ENCODE assay signal across 27 cellular contexts in the genomic region with DNA sequence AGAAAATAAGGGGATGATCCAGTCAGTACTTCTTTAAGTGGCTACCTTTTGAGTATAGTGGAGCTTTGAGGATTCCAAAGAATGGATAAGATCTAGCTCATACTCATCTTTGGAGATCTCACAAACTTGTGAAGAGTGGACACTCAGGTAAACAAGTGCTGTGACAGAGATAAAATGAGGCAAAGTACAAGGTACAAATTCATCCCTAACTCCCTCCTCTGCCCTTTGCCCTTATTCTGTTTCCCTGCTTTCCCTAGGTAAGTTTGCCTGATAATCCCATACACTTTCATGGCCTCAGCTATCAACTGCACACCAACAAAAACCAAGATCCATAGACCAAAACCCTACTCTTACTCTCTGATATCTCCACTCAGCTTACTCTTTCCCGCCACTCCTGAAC.
"Had no signal": no experiment of that assay in that cellular context is flagged by ENCODE, and none has a peak within 500 bp of the region (broad histone marks: within the 10 kb centered on the region; RNA-seq: fewer than 3 reads in every experiment).

No MANE protein-coding gene starts in this region.

- FAIRE-seq: endometrium, kidney had no signal

- H3K36me3 Mint-ChIP-seq: immature natural killer cell, mesothelial cell of epicardium, naive B cell had no signal

- H3K27ac ChIP-seq: colonic mucosa, epithelial cell of prostate, esophagus squamous epithelium, gastrocnemius medialis, heart right ventricle, left ventricle myocardium inferior, lower lobe of right lung had no signal

- H3K4me1 Mint-ChIP-seq: immature natural killer cell, mesothelial cell of epicardium, naive B cell had no signal

- H3K27me3 ChIP-seq: colonic mucosa, esophagus squamous epithelium, gastrocnemius medialis, heart right ventricle had no signal

- H3K4me1 ChIP-seq: colonic mucosa, gastrocnemius medialis, heart right ventricle, left ventricle myocardium inferior, lower lobe of right lung had no signal

- H3K27ac Mint-ChIP-seq: dendritic cell treated with granulocyte-macrophage colony-stimulating factor and Interleukin-4, amounts not matched to agents 40 ng/mL and 50 ng/mL, for 4 days; effector memory CD8-positive, alpha-beta T cell; endodermal cell; immature natural killer cell; mesothelial cell of epicardium had no signal

- H3K9me3 ChIP-seq: colonic mucosa, esophagus squamous epithelium, gastrocnemius medialis, heart right ventricle, left ventricle myocardium inferior, lower lobe of right lung, mucosa of descending colon had no signal

- H3K9me3 Mint-ChIP-seq: dendritic cell treated with granulocyte-macrophage colony-stimulating factor and Interleukin-4, amounts not matched to agents 40 ng/mL and 50 ng/mL, for 4 days; effector memory CD8-positive, alpha-beta T cell; endodermal cell; immature natural killer cell; mesothelial cell of epicardium had no signal

- DNase-seq: colonic mucosa; cortex of kidney; effector CD8-positive, alpha-beta T cell; effector memory CD8-positive, alpha-beta T cell; endodermal cell; erythroblast; esophagus squamous epithelium; foreskin fibroblast; foreskin melanocyte; gastrocnemius medialis; glutamatergic neuron; head of caudate nucleus; heart right ventricle; hypothalamus; immature natural killer cell; islet precursor cell; kidney; kidney glomerular epithelial cell; left ventricle myocardium inferior; lower lobe of right lung; mucosa of descending colon; naive B cell had no signal

- ATAC-seq: effector memory CD8-positive, alpha-beta T cell; esophagus mucosa; gastrocnemius medialis; heart right ventricle; lower lobe of right lung; mucosa of descending colon had no signal

- H3K36me3 ChIP-seq: colonic mucosa, esophagus squamous epithelium, gastrocnemius medialis, heart right ventricle, left ventricle myocardium inferior, lower lobe of right lung had no signal

- H3K4me3 ChIP-seq: colonic mucosa, esophagus squamous epithelium, gastrocnemius medialis, heart right ventricle, left ventricle myocardium inferior, lower lobe of right lung, mucosa of descending colon had no signal

- H3K4me3 Mint-ChIP-seq: dendritic cell treated with granulocyte-macrophage colony-stimulating factor and Interleukin-4, amounts not matched to agents 40 ng/mL and 50 ng/mL, for 4 days; effector memory CD8-positive, alpha-beta T cell; endodermal cell; immature natural killer cell; mesothelial cell of epicardium; naive B cell had no signal
